ENCODE assay signal across 9 cellular contexts in genomic region chr16:396199-396598, GRCh38. TPM values are rescaled to one million over a fixed set of nuclear protein-coding genes. Genes with fewer than 3 reads are reported as not detected.
DNase-seq lines count a peak whose midpoint lies in the region; ATAC-seq and TF ChIP-seq lines count a peak whose summit lies in the region.
"Had no signal": no experiment of that assay in that cellular context is flagged by ENCODE, and none has a peak within 500 bp of the region (broad histone marks: within the 10 kb centered on the region; RNA-seq: fewer than 3 reads in every experiment).

No MANE protein-coding gene starts in this region.

- H3K27me3 Mint-ChIP-seq in Caco-2 (ENCODE audit: insufficient read depth, unreplicated experiment) (no peaks in the 10 kb centered on the region), MCF 10A (ENCODE audit: insufficient read depth, unreplicated experiment) (no peaks in the 10 kb centered on the region)

- CTCF ChIA-PET in Caco-2 (lab: Charles Lee) (interaction anchor here (0.6 to 1.0 kb wide), 2 partner anchors 8 to 123 kb away, joined by 3 read pairs; no protein-coding TSS in a partner anchor), MCF 10A (lab: Yijun Ruan, JAX) (no interaction called here)

- H3K4me1 ChIP-seq in Caco-2, result no peaks in the 10 kb centered on the region
- H3K4me1 ChIP-seq in Karpas-422 (ENCODE audit: low read length), result peaks cover 36% of the 10 kb centered on the region
- peaks cover 27 to 32% of the 10 kb centered on the region in 2 experiments for H3K4me1 ChIP-seq in neutrophil (ENCODE audit: control insufficient read depth in 1 of 2, insufficient read depth in 1 of 2, low read depth in 1 of 2, low read length in 1 of 2)

- DNase-seq in Caco-2, result no peak
- no peak for DNase-seq in Karpas-422
- no peak for DNase-seq in MCF 10A (ENCODE audit: unreplicated experiment)
- DNase-seq in amygdala (lab: John Stamatoyannopoulos, UW), result no peak
- DNase-seq in activated CD4-positive, alpha-beta T cell treated with anti-CD3 and anti-CD28 coated beads for 48 hours, result no peak
- no peak for DNase-seq in NCI-H524 (lab: John Stamatoyannopoulos, UW)
- DNase-seq: stimulated activated naive CD8-positive, alpha-beta T cell treated with anti-CD3 and anti-CD28 coated beads, Interleukin-15, Interleukin-2, amounts not matched to agents 100 U/mL and 50 U/mL, for 24 hours had no signal

- H3K4me3 ChIP-seq in Caco-2 (ENCODE audit: low read depth, low read length), result peak overlapping the region; percentile 55
- 0 out of 2 replicates have a peak overlapping the region, but pooled peaks have one; percentile 58 for H3K4me3 ChIP-seq in Karpas-422 (ENCODE audit: low read length)
- H3K4me3 ChIP-seq in neutrophil (ENCODE audit: low read depth in 1 of 2, low read length in 1 of 2), result peak overlapping the region in 1 of 2 experiments; percentile 36

- POLR2A ChIA-PET in Caco-2 (lab: Charles Lee), result no interaction called here
- POLR2A ChIA-PET in MCF 10A (lab: Yijun Ruan, JAX), result interaction anchor here (0.6 to 2.2 kb wide), 3 partner anchors 14 to 351 kb away, joined by 3 to 6 read pairs (median 3); no protein-coding TSS in a partner anchor

- H3K79me2 ChIP-seq in Karpas-422 (ENCODE audit: low read length), result no peaks in the 10 kb centered on the region

- H3K27ac Mint-ChIP-seq in Caco-2 (ENCODE audit: unreplicated experiment) (peak overlapping the region; percentile 81), MCF 10A (ENCODE audit: low read depth, unreplicated experiment) (peak overlapping the region; percentile 25)

- H3K4me1 Mint-ChIP-seq in Caco-2 (ENCODE audit: low read depth, unreplicated experiment) (no peaks in the 10 kb centered on the region), MCF 10A (ENCODE audit: insufficient read depth, unreplicated experiment) (peaks cover 7% of the 10 kb centered on the region)

- no peaks in the 10 kb centered on the region for H3K9me3 Mint-ChIP-seq in Caco-2 (ENCODE audit: unreplicated experiment)
- H3K9me3 Mint-ChIP-seq in MCF 10A (ENCODE audit: unreplicated experiment), result no peaks in the 10 kb centered on the region

- H3K36me3 ChIP-seq in Caco-2 (ENCODE audit: control insufficient read depth, insufficient read depth, low read length) (peaks cover 3% of the 10 kb centered on the region), Karpas-422 (ENCODE audit: insufficient read depth, low read length) (no peaks in the 10 kb centered on the region), neutrophil (no peaks in the 10 kb centered on the region)

- H3K4me2 ChIP-seq in Karpas-422 (ENCODE audit: low read depth, low read length, poor library complexity, severe bottlenecking), result no peak overlapping the region

- H3K9me3 ChIP-seq in Caco-2 (0 out of 2 replicates have a peak, but pooled peaks cover 3% of the 10 kb centered on the region), Karpas-422 (ENCODE audit: low read length) (peaks cover 3% of the 10 kb centered on the region; the same call in 1 of the 2 replicates), neutrophil (no peaks in the 10 kb centered on the region)

- ATAC-seq in GM18873 (IDR thresholded peaks at IDR 0.05; ENCODE audit: low FRiP score, unreplicated experiment), result no peak
- ATAC-seq: stimulated activated naive CD8-positive, alpha-beta T cell treated with anti-CD3 and anti-CD28 coated beads, Interleukin-15, Interleukin-2, amounts not matched to agents 100 U/mL and 50 U/mL, for 24 hours had no signal

- H3K9me2 ChIP-seq in Karpas-422 (replicated peaks; ENCODE audit: insufficient read depth, low read length), result no peaks in the 10 kb centered on the region

- H3K27ac ChIP-seq in Karpas-422 (ENCODE audit: low read length) (no peak overlapping the region), neutrophil (peak overlapping the region; percentile 45)

- H2AFZ ChIP-seq in Karpas-422 (ENCODE audit: low read length), result no peak overlapping the region

- H3K36me3 Mint-ChIP-seq in Caco-2 (ENCODE audit: insufficient read depth, unreplicated experiment) (peaks cover 17% of the 10 kb centered on the region), MCF 10A (ENCODE audit: insufficient read depth, unreplicated experiment) (peaks cover 15% of the 10 kb centered on the region)

- 0 out of 2 replicates have a peak, but pooled peaks cover 7% of the 10 kb centered on the region for H4K20me1 ChIP-seq in Karpas-422 (ENCODE audit: insufficient read depth, low read depth, low read length)

- intact Hi-C loops in Caco-2 (cut with micrococcal nuclease; ENCODE audit: unreplicated experiment) (no loop called here), MCF 10A (cut with micrococcal nuclease) (no loop called here)

- TF ChIP-seq CTCF in Caco-2 (IDR thresholded peaks at IDR 0.05; ENCODE audit: insufficient read depth in 1 of 2, low read depth in 1 of 2, low read length in 1 of 2, severe bottlenecking in 1 of 2, unreplicated experiment in 1 of 2) (no peak), MCF 10A (IDR thresholded peaks at IDR 0.05; ENCODE audit: unreplicated experiment) (no peak), neutrophil (IDR thresholded peaks at IDR 0.05) (no peak)

- BruUV-seq in Caco-2 (replicated peaks; lab: Mats Ljungman, UMichigan), result no TSS peak
- BruUV-seq in MCF 10A (replicated peaks; lab: Mats Ljungman, UMichigan), result no TSS peak

- H3K27me3 ChIP-seq in Caco-2 (replicated peaks; ENCODE audit: control insufficient read depth, insufficient read depth, low read length) (no peaks in the 10 kb centered on the region), Karpas-422 (ENCODE audit: low read length) (no peaks in the 10 kb centered on the region), neutrophil (peaks cover 12% of the 10 kb centered on the region)

- H3K4me3 Mint-ChIP-seq in Caco-2 (ENCODE audit: unreplicated experiment) (peak overlapping the region; percentile 85), MCF 10A (ENCODE audit: unreplicated experiment) (peak overlapping the region; percentile 66)

- H3K9ac ChIP-seq in Karpas-422 (ENCODE audit: low read length), result peak overlapping the region; percentile 65; the same call in 1 of the 2 replicates

RNA-seq across cellular contexts. Expression of gene NME4, which starts 0.8 kb away (rescaled TPM):
- total RNA-seq in Caco-2 (2022) (140 and 150 TPM in 2 replicates), MCF 10A (2022) (71.9 and 76.8 TPM in 2 replicates)
- 102 and 190 TPM in 2 replicates for total RNA-seq in Karpas-422 (2014; rRNA removed; shearing (Covaris generic); ENCODE audit: low replicate concordance)

RNA-seq across cellular contexts. Expression of gene DECR2, which starts 5.5 kb away (rescaled TPM):
- total RNA-seq in Caco-2 (2022) (50.2 and 52.6 TPM in 2 replicates), MCF 10A (2022) (29.0 and 37.2 TPM in 2 replicates)
- 5.3 and 10.4 TPM in 2 replicates for total RNA-seq in Karpas-422 (2014; rRNA removed; shearing (Covaris generic); ENCODE audit: low replicate concordance)

RNA-seq across cellular contexts. Expression of gene PGAP6, which starts 14.4 kb away (rescaled TPM):
- total RNA-seq in Caco-2 (2022) (85.5 and 87.1 TPM in 2 replicates), MCF 10A (2022) (18.3 and 23.9 TPM in 2 replicates)
- 50.0 and 58.1 TPM in 2 replicates for total RNA-seq in Karpas-422 (2014; rRNA removed; shearing (Covaris generic); ENCODE audit: low replicate concordance)

RNA-seq across cellular contexts. Expression of gene MRPL28, which starts 25.9 kb away (rescaled TPM):
- total RNA-seq in Caco-2 (2022) (82.4 and 91.2 TPM in 2 replicates), MCF 10A (2022) (105 and 121 TPM in 2 replicates)
- 38.1 and 103 TPM in 2 replicates for total RNA-seq in Karpas-422 (2014; rRNA removed; shearing (Covaris generic); ENCODE audit: low replicate concordance)

RNA-seq across cellular contexts. Expression of gene RAB11FIP3, which starts 29.2 kb away (rescaled TPM):
- total RNA-seq in Caco-2 (2022), result 31.3 and 35.8 TPM in 2 replicates
- total RNA-seq in Karpas-422 (2014; rRNA removed; shearing (Covaris generic); ENCODE audit: low replicate concordance), result 6.0 and 17.2 TPM in 2 replicates
- total RNA-seq in MCF 10A (2022), result 37.5 and 40.6 TPM in 2 replicates
